In genomic region chr6:168267779-168268178, GRCh38 we compare ENCODE assay signal across 4 cellular contexts. TPM values are rescaled to one million over a fixed set of nuclear protein-coding genes. Genes with fewer than 3 reads are reported as not detected.
"Had no signal": no experiment of that assay in that cellular context is flagged by ENCODE, and none has a peak within 500 bp of the region (broad histone marks: within the 10 kb centered on the region; RNA-seq: fewer than 3 reads in every experiment).

No MANE protein-coding gene starts in this region.

RNA-seq across cellular contexts. Expression of gene DACT2, which starts 51.8 kb away (rescaled TPM):
- total RNA-seq: LHCN-M2, M059J, MCF 10A, NCI-H460 had no signal
